ENCODE assay signal across 8 cellular contexts in genomic region chr16:3610698-3611144, GRCh38. TPM values are rescaled to one million over a fixed set of nuclear protein-coding genes. Genes with fewer than 3 reads are reported as not detected.
DNase-seq lines count a peak whose midpoint lies in the region; ATAC-seq and TF ChIP-seq lines count a peak whose summit lies in the region.

No MANE protein-coding gene starts in this region.

- peaks cover 0 to 14% (median 6%) of the 10 kb centered on the region in 4 donors for H3K36me3 ChIP-seq in stomach

- H3K9ac ChIP-seq in H9 (ENCODE audit: extremely low read depth, insufficient read length, low read length) = peak overlapping the region; percentile 40

- H3K27me3 Mint-ChIP-seq in H9 (ENCODE audit: low read depth) = no peaks in the 10 kb centered on the region
- no peaks in the 10 kb centered on the region for H3K27me3 Mint-ChIP-seq in activated naive CD8-positive, alpha-beta T cell

- no peak overlapping the region for H3T11ph ChIP-seq in H9 (ENCODE audit: low read length)

- no peak overlapping the region for H2BK120ac ChIP-seq in H9 (ENCODE audit: low read depth, low read length, poor library complexity, severe bottlenecking)

- no peak overlapping the region for H2BK5ac ChIP-seq in H9 (ENCODE audit: insufficient read length, low read length)

- ATAC-seq in GM18861 (IDR thresholded peaks at IDR 0.05; ENCODE audit: unreplicated experiment) = no peak

- no peak overlapping the region for H3K56ac ChIP-seq in H9 (ENCODE audit: insufficient read length, low read depth, low read length)

- no peak for TF ChIP-seq CTCF in AG04450 (IDR thresholded peaks at IDR 0.05; ENCODE audit: low read depth, low read length)
- TF ChIP-seq CTCF in H9 (conservative IDR thresholded peaks at IDR 0.05) = no peak
- no peak for TF ChIP-seq CTCF in stomach (IDR thresholded peaks at IDR 0.05)

- no peak overlapping the region for H2BK20ac ChIP-seq in H9 (ENCODE audit: low read depth, low read length, poor library complexity, severe bottlenecking)

- POLR2A ChIA-PET in AG04450 (lab: Yijun Ruan, JAX) = no interaction called here

- no CpG with 5 or more reads among the region's 10 CpGs for WGBS in H9 (ENCODE audit: extremely low coverage, insufficient read length, low lambda C conversion rate)
- 1 to 4% (median 3%) methylated on average over 10 of the region's 10 CpGs for WGBS in stomach, 5 donors

- H3K4me1 ChIP-seq in H9 (ENCODE audit: insufficient read depth, low read length) (no peaks in the 10 kb centered on the region), stomach (peaks cover 21 to 41% (median 33%) of the 10 kb centered on the region in 4 donors)

- peak overlapping the region; percentile 87 for H3K4me2 ChIP-seq in H9 (ENCODE audit: insufficient read depth, insufficient read length, low read length)

- intact Hi-C loops in stomach (cut with DNase I; ENCODE audit: low total_unique reads) = no loop called here

- peaks cover 3 to 27% (median 25%) of the 10 kb centered on the region in 3 experiments for H3K36me3 Mint-ChIP-seq in H9 (ENCODE audit: insufficient read depth in 1 of 3, low read depth in 3 of 3)
- H3K36me3 Mint-ChIP-seq in activated naive CD8-positive, alpha-beta T cell = peaks cover 2% of the 10 kb centered on the region

- no peak overlapping the region for H4K5ac ChIP-seq in H9 (ENCODE audit: insufficient read length, low read depth, low read length)

- DNase-seq in AG04450 (ENCODE audit: low read depth, low spot score) = no peak
- DNase-seq in H9 = no peak
- peak; percentile 12 for DNase-seq in iris pigment epithelial cell (ENCODE audit: low read depth)
- no peak for DNase-seq in stomach
- DNase-seq in activated gamma-delta T cell treated with Interleukin-2 at 50 U/mL for 16 hours = no peak
- no peak for DNase-seq in islet precursor cell

- CTCF ChIA-PET in AG04450 (lab: Charles Lee) = no interaction called here

- H2BK12ac ChIP-seq in H9 (ENCODE audit: insufficient read length, low read depth, low read length) = no peak overlapping the region

- H2BK15ac ChIP-seq in H9 (ENCODE audit: low read depth, low read length) = no peak overlapping the region

- H3K4me3 Mint-ChIP-seq in H9 = peak overlapping the region; percentile 100
- H3K4me3 Mint-ChIP-seq in activated naive CD8-positive, alpha-beta T cell = peak overlapping the region; percentile 99

- H2AFZ ChIP-seq in H9 (ENCODE audit: low read length) = no peak overlapping the region

- peaks cover 22 to 23% of the 10 kb centered on the region in 2 experiments for H3K4me1 Mint-ChIP-seq in H9
- H3K4me1 Mint-ChIP-seq in activated naive CD8-positive, alpha-beta T cell (ENCODE audit: low read depth) = peaks cover 52% of the 10 kb centered on the region

- no peak overlapping the region for H4K91ac ChIP-seq in H9 (ENCODE audit: insufficient read length, low read depth, low read length)

- H3K23ac ChIP-seq in H9 (ENCODE audit: insufficient read length, low read depth, low read length) = no peak overlapping the region

- H3K4me3 ChIP-seq in AG04450 (ENCODE audit: low read depth, low read length) (peak overlapping the region; percentile 84), stomach (peak overlapping the region; percentile 90 to 99 (median 91))

- no peak overlapping the region for H3K18ac ChIP-seq in H9 (ENCODE audit: insufficient read length, low read depth, low read length)

- no peaks in the 10 kb centered on the region for H4K20me1 ChIP-seq in H9 (ENCODE audit: control insufficient read depth, insufficient read depth, insufficient read length)

- H3K79me1 ChIP-seq in H9 (ENCODE audit: insufficient read depth, low read depth, low read length, poor library complexity, severe bottlenecking) = peaks cover 3% of the 10 kb centered on the region

- no peaks in the 10 kb centered on the region for H3K27me3 ChIP-seq in AG04450 (ENCODE audit: control insufficient read depth, insufficient read depth, low read length)
- H3K27me3 ChIP-seq in H9 (ENCODE audit: insufficient read depth, low read length) = no peaks in the 10 kb centered on the region
- H3K27me3 ChIP-seq in stomach = no peaks in the 10 kb centered on the region

- H3K9me3 ChIP-seq in AG04450 (ENCODE audit: control insufficient read depth, insufficient read depth, low read length) (peaks cover 7% of the 10 kb centered on the region; the same call in 1 of the 2 replicates), H9 (ENCODE audit: control insufficient read depth, low read depth, low read length) (no peaks in the 10 kb centered on the region), stomach (no peaks in the 10 kb centered on the region)

- no peaks in the 10 kb centered on the region for H3K9me3 Mint-ChIP-seq in H9
- no peaks in the 10 kb centered on the region for H3K9me3 Mint-ChIP-seq in activated naive CD8-positive, alpha-beta T cell (ENCODE audit: low read depth)

- H2AK5ac ChIP-seq in H9 (ENCODE audit: insufficient read length, low read length) = no peak overlapping the region

- peak overlapping the region in 1 of 3 experiments; percentile 48; a peak in 1 of 7 replicates for H3K27ac Mint-ChIP-seq in H9
- peak overlapping the region; percentile 46 for H3K27ac Mint-ChIP-seq in activated naive CD8-positive, alpha-beta T cell

- no peak overlapping the region for H3K4ac ChIP-seq in H9 (ENCODE audit: low read depth, low read length)

- H3K79me2 ChIP-seq in H9 (ENCODE audit: insufficient read depth, low read length) = peaks cover 7% of the 10 kb centered on the region

- H3K27ac ChIP-seq in AG04450 (ENCODE audit: low read depth, low read length) = no peak overlapping the region
- H3K27ac ChIP-seq in H9 (ENCODE audit: insufficient read length, low read depth, low read length) = no peak overlapping the region
- H3K27ac ChIP-seq in stomach = peak overlapping the region; percentile 84 to 91 (median 88)

- peaks cover 4% of the 10 kb centered on the region for H3K23me2 ChIP-seq in H9 (ENCODE audit: insufficient read length, low read depth, low read length, poor library complexity, severe bottlenecking)

- no peak for TF ChIP-seq EP300 in stomach (IDR thresholded peaks at IDR 0.05)

- H3K14ac ChIP-seq in H9 (ENCODE audit: insufficient read depth, low read length) = no peak overlapping the region

- H4K8ac ChIP-seq in H9 (replicated peaks; ENCODE audit: insufficient read length, low read depth, low read length) = no peak overlapping the region

- TF ChIP-seq POLR2A in stomach (IDR thresholded peaks at IDR 0.05) = no peak

RNA-seq across cellular contexts. Expression of gene SLX4, which starts 0.7 kb away (rescaled TPM):
- 1.6 and 2.3 TPM in 2 replicates for polyA plus RNA-seq in AG04450 (2011; rRNA removed)
- 3.6 and 3.7 TPM in 2 replicates for polyA minus RNA-seq in AG04450 (2011; rRNA and poly(A)+ RNA removed)
- total RNA-seq in H9 (2021) = 9.9 and 10.0 TPM in 2 replicates
- total RNA-seq in stomach = 10 to 100 TPM in 1 of 5 donors, 1 to 10 TPM in 4; 5.1 to 19.7 (median 8.0) TPM
- polyA plus RNA-seq in stomach = 1 to 10 TPM in 1 of 3 donors, under 1 TPM in 2; 0.76 to 1.3 (median 1.00) TPM

RNA-seq across cellular contexts. Expression of gene NLRC3, which starts 33.5 kb away (rescaled TPM):
- polyA plus RNA-seq in AG04450 (2011; rRNA removed) (not detected in 2 replicates), stomach (under 1 TPM; 0.45 to 0.50 (median 0.46) TPM)
- polyA minus RNA-seq in AG04450 (2011; rRNA and poly(A)+ RNA removed) = not detected in 2 replicates
- total RNA-seq in H9 (2021) (0.44 TPM in 2 replicates), stomach (10 to 100 TPM in 2 of 5 donors, 1 to 10 TPM in 2, not detected in 1; 1.7 to 17.0 (median 12.8) TPM)

RNA-seq across cellular contexts. Expression of gene DNASE1, which starts 43.8 kb away (rescaled TPM):
- 8.0 and 9.3 TPM in 2 replicates for polyA plus RNA-seq in AG04450 (2011; rRNA removed)
- 18.0 and 26.8 TPM in 2 replicates for polyA minus RNA-seq in AG04450 (2011; rRNA and poly(A)+ RNA removed)
- 10.1 and 10.6 TPM in 2 replicates for total RNA-seq in H9 (2021)
- total RNA-seq in stomach = 100 to 1,000 TPM in 1 of 5 donors, 10 to 100 TPM in 4; 35.2 to 128 (median 43.0) TPM
- polyA plus RNA-seq in stomach = 10 to 100 TPM; 10.4 to 25.7 (median 25.0) TPM

Comparison
In these comparisons a context has a peak if more than half of its experiments do, and no peak if none do; other contexts are left out.
1. H3K27ac ChIP-seq: peak in stomach (5 of 5); none in AG04450 (single experiment) and H9 (single experiment).